Comparison of ENCODE assay signal across 11 cellular contexts in genomic region chr11:123065634-123066033, GRCh38. TPM values are rescaled to one million over a fixed set of nuclear protein-coding genes. Genes with fewer than 3 reads are reported as not detected.
DNase-seq lines count a peak whose midpoint lies in the region; ATAC-seq and TF ChIP-seq lines count a peak whose summit lies in the region.
"Had no signal": no experiment of that assay in that cellular context is flagged by ENCODE, and none has a peak within 500 bp of the region (broad histone marks: within the 10 kb centered on the region; RNA-seq: fewer than 3 reads in every experiment).

No MANE protein-coding gene starts in this region.

- H3K36me3 Mint-ChIP-seq in HFFc6 (ENCODE audit: low read depth) (peaks cover 19% of the 10 kb centered on the region), nephron (ENCODE audit: low read depth) (peaks cover 29% of the 10 kb centered on the region)

- peak; percentile 22 for DNase-seq in DMS 273 (lab: John Stamatoyannopoulos, UW; ENCODE audit: unreplicated experiment)
- no peak for DNase-seq in DMS 273 treated with DMSO at 0.1 percent for 48 hours (lab: John Stamatoyannopoulos, UW)
- no peak for DNase-seq in HFFc6
- DNase-seq in amniotic epithelial cell (ENCODE audit: low read depth) = peak; percentile 50
- DNase-seq in NCI-H82 treated with DMSO at 0.1 percent for 48 hours (lab: John Stamatoyannopoulos, UW; ENCODE audit: unreplicated experiment) = no peak
- DNase-seq in Right ventricle myocardium superior = no peak
- DNase-seq in NCI-H146 treated with DMSO at 0.1 percent for 48 hours (lab: John Stamatoyannopoulos, UW; ENCODE audit: unreplicated experiment) = no peak
- DNase-seq: 8988T; activated T-cell treated with anti-CD3 and anti-CD28 coated beads, Interleukin-2, amount 50 U/mL, for 1 hour; NCI-H345 had no signal

- no peak for TF ChIP-seq CTCF in HFFc6 (IDR thresholded peaks at IDR 0.05)
- TF ChIP-seq CTCF in nephron (IDR thresholded peaks at IDR 0.05; ENCODE audit: unreplicated experiment in 3 of 3) = no peak

- peak overlapping the region; percentile 49 for H3K27ac Mint-ChIP-seq in HFFc6
- H3K27ac Mint-ChIP-seq in nephron = peak overlapping the region; percentile 85 to 100 (median 93)

- intact Hi-C loops in Right ventricle myocardium superior (cut with DNase I) = no loop called here

- H3K27me3 Mint-ChIP-seq in HFFc6 (ENCODE audit: insufficient read depth) (peaks cover 24% of the 10 kb centered on the region), nephron (ENCODE audit: low read depth) (no peaks in the 10 kb centered on the region)

- H3K4me3 Mint-ChIP-seq in HFFc6 (peak overlapping the region; percentile 13; the same call in 1 of the 2 replicates), nephron (peak overlapping the region; percentile 39 to 81 (median 80))

- peaks cover 35% of the 10 kb centered on the region for H3K4me1 Mint-ChIP-seq in HFFc6 (ENCODE audit: low read depth)
- H3K4me1 Mint-ChIP-seq in nephron = peaks cover 50% of the 10 kb centered on the region

- ATAC-seq in Right ventricle myocardium superior (ENCODE audit: poor library complexity) = no peak

- H3K9me3 Mint-ChIP-seq in HFFc6 (peaks cover 11% of the 10 kb centered on the region), nephron (no peaks in the 10 kb centered on the region)

RNA-seq across cellular contexts. Expression of gene HSPA8, which starts 3.7 kb away (rescaled TPM):
- 1,000 to 10,000 TPM; 1,520 to 2,256 (median 2,072) TPM for total RNA-seq in HFFc6 (2021; fragmentation: NEBNext Ultra II Directional; extraction: Animal tissue kit (Norgen Biotek cat#: 25700))
- 1,336 TPM for total RNA-seq in Right ventricle myocardium superior

Comparison
In these comparisons a context has a peak if more than half of its experiments do, and no peak if none do; other contexts are left out.
1. DNase-seq: peak in DMS 273 (single experiment) and amniotic epithelial cell (single experiment); none in DMS 273 treated with DMSO at 0.1 percent for 48 hours (single experiment), HFFc6 (single experiment), NCI-H82 treated with DMSO at 0.1 percent for 48 hours (single experiment), Right ventricle myocardium superior (single experiment) and NCI-H146 treated with DMSO at 0.1 percent for 48 hours (single experiment).